8 cellular contexts compared by ENCODE assay signal in the genomic region with DNA sequence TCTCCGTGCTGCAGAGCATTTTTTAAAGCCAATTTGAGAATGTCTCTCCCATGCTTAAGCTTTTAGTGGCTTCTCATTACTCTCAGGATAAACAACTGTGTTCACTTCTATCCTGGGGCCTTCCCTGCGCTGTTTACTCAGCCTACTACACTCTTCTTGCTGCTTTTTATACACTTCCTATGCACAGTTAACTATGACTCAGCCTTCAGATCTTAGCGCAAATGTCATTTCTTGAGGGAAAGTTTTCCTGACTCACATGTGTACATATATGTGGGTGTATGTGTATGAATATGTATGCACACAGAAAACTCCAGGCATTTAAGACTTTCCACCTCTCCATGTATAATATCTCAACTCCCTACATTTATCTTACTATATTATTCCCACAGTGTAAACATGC. TPM values are rescaled to one million over a fixed set of nuclear protein-coding genes. Genes with fewer than 3 reads are reported as not detected.
DNase-seq lines count a peak whose midpoint lies in the region; ATAC-seq, FAIRE-seq and TF ChIP-seq lines count a peak whose summit lies in the region.

No MANE protein-coding gene starts in this region.

- no peaks in the 10 kb centered on the region for H3K27me3 ChIP-seq in A673 (replicated peaks; ENCODE audit: insufficient read depth, low read depth, low read length, poor library complexity)
- H3K27me3 ChIP-seq in CD8-positive, alpha-beta memory T cell (ENCODE audit: insufficient read depth, low read length, poor library complexity, severe bottlenecking), result no peaks in the 10 kb centered on the region

- no peaks in the 10 kb centered on the region for H3K36me3 ChIP-seq in A673 (ENCODE audit: insufficient read depth, low read length, poor library complexity, severe bottlenecking)
- H3K36me3 ChIP-seq in CD8-positive, alpha-beta memory T cell (ENCODE audit: insufficient read depth, low read length), result no peaks in the 10 kb centered on the region

- peak overlapping the region; percentile 11 to 48 for H3K4me3 Mint-ChIP-seq in stimulated activated naive CD8-positive, alpha-beta T cell treated with anti-CD3 and anti-CD28 coated beads, Interleukin-15, amount 100 ng/mL, for 72 hours
- peak overlapping the region in 1 of 7 donors; percentile 29 for H3K4me3 Mint-ChIP-seq in CD8-positive, alpha-beta memory T cell

- TF ChIP-seq CTCF in A673 (conservative IDR thresholded peaks at IDR 0.05; ENCODE audit: low read depth, low read length), result no peak

- CTCF ChIA-PET in A673 (lab: Charles Lee), result no interaction called here
- CTCF ChIA-PET in CD8-positive, alpha-beta memory T cell (lab: Charles Lee), result no interaction called here

- peaks cover 60% of the 10 kb centered on the region for H3K4me1 Mint-ChIP-seq in stimulated activated naive CD8-positive, alpha-beta T cell treated with anti-CD3 and anti-CD28 coated beads, Interleukin-15, amount 100 ng/mL, for 72 hours
- H3K4me1 Mint-ChIP-seq in CD8-positive, alpha-beta memory T cell, result peaks cover 54 to 76% (median 70%) of the 10 kb centered on the region in 3 donors

- intact Hi-C loops in A673 (cut with micrococcal nuclease; ENCODE audit: unreplicated experiment), result no loop called here

- ATAC-seq in GM19455 (IDR thresholded peaks at IDR 0.05; ENCODE audit: unreplicated experiment), result peak; percentile 52
- ATAC-seq in stimulated activated naive CD8-positive, alpha-beta T cell treated with anti-CD3 and anti-CD28 coated beads, Interleukin-15, amount 100 ng/mL, for 72 hours, result peak; percentile 99

- peak overlapping the region; percentile 30 for H3K27ac ChIP-seq in A673 (ENCODE audit: low read depth, low read length, poor library complexity, severe bottlenecking)
- no peak overlapping the region for H3K27ac ChIP-seq in epithelial cell of prostate
- H3K27ac ChIP-seq in CD8-positive, alpha-beta memory T cell (ENCODE audit: low read depth, low read length), result no peak overlapping the region

- no peaks in the 10 kb centered on the region for H3K9me3 ChIP-seq in A673 (ENCODE audit: low read depth, low read length, poor library complexity, severe bottlenecking)
- H3K9me3 ChIP-seq in CD8-positive, alpha-beta memory T cell (ENCODE audit: low read length), result no peaks in the 10 kb centered on the region

- H3K27me3 Mint-ChIP-seq in stimulated activated naive CD8-positive, alpha-beta T cell treated with anti-CD3 and anti-CD28 coated beads, Interleukin-15, amount 100 ng/mL, for 72 hours, result no peaks in the 10 kb centered on the region
- no peaks in the 10 kb centered on the region for H3K27me3 Mint-ChIP-seq in CD8-positive, alpha-beta memory T cell

- H3K27ac Mint-ChIP-seq in stimulated activated naive CD8-positive, alpha-beta T cell treated with anti-CD3 and anti-CD28 coated beads, Interleukin-15, amount 100 ng/mL, for 72 hours, result peak overlapping the region; percentile 0 to 74
- peak overlapping the region in 4 of 8 donors; percentile 17 to 94 (median 44) for H3K27ac Mint-ChIP-seq in CD8-positive, alpha-beta memory T cell

- H3K9me3 Mint-ChIP-seq in stimulated activated naive CD8-positive, alpha-beta T cell treated with anti-CD3 and anti-CD28 coated beads, Interleukin-15, amount 100 ng/mL, for 72 hours, result no peaks in the 10 kb centered on the region
- H3K9me3 Mint-ChIP-seq in CD8-positive, alpha-beta memory T cell, result no peaks in the 10 kb centered on the region

- H3K36me3 Mint-ChIP-seq in CD8-positive, alpha-beta memory T cell, result peaks cover 0 to 2% (median 1%) of the 10 kb centered on the region in 3 donors

- no peak for FAIRE-seq in RCC 7860 (lab: Jason Lieb, UNC)

- no TSS peak for BruUV-seq in A673 (replicated peaks; lab: Mats Ljungman, UMichigan)

- POLR2A ChIA-PET in A673 (lab: Charles Lee; ENCODE audit: low non-redundant PET), result no interaction called here
- POLR2A ChIA-PET in CD8-positive, alpha-beta memory T cell (lab: Charles Lee), result no interaction called here

- H3K4me3 ChIP-seq in A673 (ENCODE audit: low read depth, low read length, poor library complexity, severe bottlenecking), result no peak overlapping the region
- H3K4me3 ChIP-seq in CD8-positive, alpha-beta memory T cell (ENCODE audit: low read length), result no peak overlapping the region

- peak; percentile 44 for DNase-seq in A673 (ENCODE audit: low spot score)
- peak; percentile 45 for DNase-seq in RCC 7860 (ENCODE audit: low spot score)
- peak; percentile 52 for DNase-seq in epithelial cell of prostate (ENCODE audit: low read depth, low spot score)
- DNase-seq in stimulated activated naive CD8-positive, alpha-beta T cell treated with anti-CD3 and anti-CD28 coated beads, Interleukin-15, amount 100 ng/mL, for 72 hours, result peak in 1 of 2 donors; percentile 26
- DNase-seq in CD8-positive, alpha-beta memory T cell, result no peak
- DNase-seq in effector CD8-positive, alpha-beta T cell (lab: John Stamatoyannopoulos, UW), result no peak
- no peak for DNase-seq in NOMO-1 treated with DMSO at 0.1 percent for 48 hours (lab: John Stamatoyannopoulos, UW; ENCODE audit: unreplicated experiment)

- H3K4me1 ChIP-seq in A673 (ENCODE audit: insufficient read depth, low read length, poor library complexity, severe bottlenecking), result peaks cover 15% of the 10 kb centered on the region
- peaks cover 23% of the 10 kb centered on the region for H3K4me1 ChIP-seq in CD8-positive, alpha-beta memory T cell (ENCODE audit: insufficient read depth, low read length)

RNA-seq across cellular contexts. Expression of a gene that starts 9.8 kb away (rescaled TPM):
- total RNA-seq in A673 (2021), result 53.1 and 55.3 TPM in 2 replicates
- total RNA-seq in CD8-positive, alpha-beta memory T cell, result 10 to 100 TPM; 73.4 to 74.2 TPM
- 77.8 TPM for polyA plus RNA-seq in CD8-positive, alpha-beta memory T cell

RNA-seq across cellular contexts. Expression of a gene that starts 10.0 kb away (rescaled TPM):
- total RNA-seq in A673 (2021), result 6.2 and 9.9 TPM in 2 replicates
- 1 to 10 TPM; 2.5 TPM for total RNA-seq in CD8-positive, alpha-beta memory T cell
- 1.0 TPM for polyA plus RNA-seq in CD8-positive, alpha-beta memory T cell

Comparison
In these comparisons a context has a peak if more than half of its experiments do, and no peak if none do; other contexts are left out.
1. DNase-seq: peak in A673 (single experiment), RCC 7860 (single experiment) and epithelial cell of prostate (single experiment); none in CD8-positive, alpha-beta memory T cell (0 of 5), effector CD8-positive, alpha-beta T cell (single experiment) and NOMO-1 treated with DMSO at 0.1 percent for 48 hours (single experiment).